8 cellular contexts compared by ENCODE assay signal in the genomic region with DNA sequence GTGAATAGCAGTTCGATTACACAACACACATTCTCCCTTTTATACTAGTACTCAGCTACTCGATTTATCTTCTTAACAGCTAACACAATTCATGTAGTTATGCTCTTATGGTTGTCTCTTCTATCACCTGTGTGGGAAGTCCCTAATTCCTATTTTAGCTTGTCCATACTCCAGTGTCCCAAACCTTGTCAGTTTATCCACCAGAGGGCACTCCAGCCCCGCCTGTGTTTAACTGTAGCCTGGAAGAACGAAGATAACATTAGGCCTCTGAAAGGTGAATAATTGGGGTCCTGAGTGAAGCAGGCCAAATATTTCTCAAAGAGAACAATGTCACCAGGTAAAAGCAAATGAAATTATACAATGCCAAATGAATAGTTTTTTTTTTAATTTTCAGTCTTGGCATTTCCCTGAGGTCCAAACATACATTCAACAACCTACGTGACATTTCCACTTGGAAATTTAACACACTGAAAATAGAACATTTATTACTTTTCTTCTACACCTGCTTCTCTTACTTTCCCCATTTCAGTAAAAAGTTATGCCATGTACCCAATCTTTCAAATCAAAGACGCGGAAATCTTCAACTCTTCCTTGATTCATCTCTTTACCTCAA.
A peak's percentile ranks its signal among the peaks of the same experiment; 100 is the strongest.
DNase-seq lines count a peak whose midpoint lies in the region; ATAC-seq and TF ChIP-seq lines count a peak whose summit lies in the region.

No MANE protein-coding gene starts in this region.

- no peak overlapping the region for H2BK15ac ChIP-seq in mesenchymal stem cell (ENCODE audit: low read depth, poor library complexity, severe bottlenecking)

- H3K4me2 ChIP-seq in mesenchymal stem cell (ENCODE audit: low read length, poor library complexity, severe bottlenecking) = no peak overlapping the region

- no peak overlapping the region for H2AK5ac ChIP-seq in mesenchymal stem cell (ENCODE audit: low read length, severe bottlenecking)

- H3K27ac Mint-ChIP-seq in CD8-positive, alpha-beta T cell = no peak overlapping the region

- H3K27me3 Mint-ChIP-seq in CD8-positive, alpha-beta T cell (ENCODE audit: low read depth) = no peaks in the 10 kb centered on the region

- no peak overlapping the region for H4K91ac ChIP-seq in mesenchymal stem cell (ENCODE audit: low read length)

- CTCF ChIA-PET in CD8-positive, alpha-beta T cell (lab: Charles Lee) = no interaction called here

- no peak overlapping the region for H3K4ac ChIP-seq in mesenchymal stem cell (ENCODE audit: low read depth in 1 of 2, low read length in 2 of 2)

- no peak overlapping the region for H2BK12ac ChIP-seq in mesenchymal stem cell (ENCODE audit: low read length in 2 of 2)

- H2BK120ac ChIP-seq in mesenchymal stem cell (ENCODE audit: low read depth, low read length) = no peak overlapping the region

- H3K23ac ChIP-seq in mesenchymal stem cell (ENCODE audit: low read length in 2 of 2) = no peak overlapping the region

- TF ChIP-seq CTCF in GM20000 (IDR thresholded peaks at IDR 0.05; ENCODE audit: extremely low read depth, missing control alignments) (peak; percentile 70), HL-60 (IDR thresholded peaks at IDR 0.05; ENCODE audit: insufficient read depth, low read length) (peak; percentile 28)
- no peak for TF ChIP-seq CTCF in CD8-positive, alpha-beta T cell (IDR thresholded peaks at IDR 0.05)

- H3K36me3 ChIP-seq in mesenchymal stem cell (ENCODE audit: control insufficient read depth in 1 of 2, insufficient read depth in 2 of 2, low read depth in 1 of 2, low read length in 2 of 2) = no peaks in the 10 kb centered on the region
- no peaks in the 10 kb centered on the region for H3K36me3 ChIP-seq in CD8-positive, alpha-beta T cell (ENCODE audit: insufficient read depth, low read length)

- WGBS in mesenchymal stem cell = 43% methylated on average over 7 of the region's 7 CpGs

- POLR2A ChIA-PET in CD8-positive, alpha-beta T cell (lab: Charles Lee) = no interaction called here

- no peaks in the 10 kb centered on the region for H3K9me3 Mint-ChIP-seq in CD8-positive, alpha-beta T cell

- no peak overlapping the region for H3K9ac ChIP-seq in mesenchymal stem cell (ENCODE audit: low read length)

- no peaks in the 10 kb centered on the region for H3K79me1 ChIP-seq in mesenchymal stem cell (replicated peaks; ENCODE audit: low read length, poor library complexity, severe bottlenecking)

- intact Hi-C loops in CD8-positive, alpha-beta T cell (cut with DNase I, micrococcal nuclease) = loop anchor here in 1 of 2 experiments (10.0 kb wide), 1 partner anchor 1383 kb away; no protein-coding TSS in a partner anchor

- H2BK5ac ChIP-seq in mesenchymal stem cell (ENCODE audit: low read depth, low read length, poor library complexity, severe bottlenecking) = no peak overlapping the region

- no peak overlapping the region for H3K4me3 Mint-ChIP-seq in CD8-positive, alpha-beta T cell

- H3K4me3 ChIP-seq in HL-60 (replicated peaks; ENCODE audit: insufficient read depth, low read length) (no peak overlapping the region), mesenchymal stem cell (ENCODE audit: insufficient read depth in 1 of 2, low read depth in 1 of 2, low read length in 2 of 2) (no peak overlapping the region)
- no peak overlapping the region for H3K4me3 ChIP-seq in CD8-positive, alpha-beta T cell (ENCODE audit: low read depth, low read length)

- H3K14ac ChIP-seq in mesenchymal stem cell (ENCODE audit: low read length in 2 of 2) = no peak overlapping the region

- H4K8ac ChIP-seq in mesenchymal stem cell (ENCODE audit: low read length) = no peak overlapping the region

- no peaks in the 10 kb centered on the region for H3K9me3 ChIP-seq in mesenchymal stem cell (ENCODE audit: control insufficient read depth, low read length)
- no peaks in the 10 kb centered on the region for H3K9me3 ChIP-seq in CD8-positive, alpha-beta T cell (ENCODE audit: low read length)

- H3K27me3 ChIP-seq in HL-60 (ENCODE audit: insufficient read depth, poor library complexity, severe bottlenecking) (no peaks in the 10 kb centered on the region), mesenchymal stem cell (ENCODE audit: control insufficient read depth in 1 of 2, insufficient read depth in 1 of 2, low read length in 2 of 2) (no peaks in the 10 kb centered on the region)
- no peaks in the 10 kb centered on the region for H3K27me3 ChIP-seq in CD8-positive, alpha-beta T cell (ENCODE audit: insufficient read depth, low read length)

- peaks cover 2% of the 10 kb centered on the region for H3K4me1 ChIP-seq in mesenchymal stem cell (ENCODE audit: control insufficient read depth, insufficient read depth, low read depth, low read length)
- no peaks in the 10 kb centered on the region for H3K4me1 ChIP-seq in CD8-positive, alpha-beta T cell (ENCODE audit: insufficient read depth, low read length)

- H2AFZ ChIP-seq in mesenchymal stem cell (ENCODE audit: low read depth, low read length) = no peak overlapping the region

- H3K18ac ChIP-seq in mesenchymal stem cell (ENCODE audit: low read depth in 1 of 2, low read length in 2 of 2) = no peak overlapping the region

- DNase-seq in NCI-H2171 treated with DMSO at 0.1 percent for 48 hours (lab: John Stamatoyannopoulos, UW) = peak; percentile 21
- DNase-seq in NCI-H2171 (lab: John Stamatoyannopoulos, UW) = no peak
- DNase-seq in GM20000 (ENCODE audit: low spot score) = peak; percentile 26
- peak in 1 of 2 experiments; percentile 7 for DNase-seq in HL-60 (ENCODE audit: low read depth in 1 of 2, low spot score in 1 of 2)
- peak; percentile 61 for DNase-seq in RKO (ENCODE audit: low spot score)
- peak; percentile 61 for DNase-seq in dermis blood vessel endothelial cell
- DNase-seq in mesenchymal stem cell = peak; percentile 45
- no peak for DNase-seq in CD8-positive, alpha-beta T cell

- H3K36me3 Mint-ChIP-seq in CD8-positive, alpha-beta T cell = no peaks in the 10 kb centered on the region

- H3K27ac ChIP-seq in HL-60 (replicated peaks) = no peak overlapping the region
- H3K27ac ChIP-seq in mesenchymal stem cell (ENCODE audit: low read length, poor library complexity, severe bottlenecking) = no peak overlapping the region
- H3K27ac ChIP-seq in CD8-positive, alpha-beta T cell (ENCODE audit: low read depth, low read length) = no peak overlapping the region

- no peaks in the 10 kb centered on the region for H3K4me1 Mint-ChIP-seq in CD8-positive, alpha-beta T cell (ENCODE audit: low read depth)

- no peak for ATAC-seq in CD8-positive, alpha-beta T cell

Comparison
In these comparisons a context has a peak if more than half of its experiments do, and no peak if none do; other contexts are left out.
1. DNase-seq: peak in NCI-H2171 treated with DMSO at 0.1 percent for 48 hours (single experiment), GM20000 (single experiment), RKO (single experiment), dermis blood vessel endothelial cell (single experiment) and mesenchymal stem cell (single experiment); none in NCI-H2171 (single experiment) and CD8-positive, alpha-beta T cell (0 of 7).